ENCODE assay signal across 8 cellular contexts in the genomic region with DNA sequence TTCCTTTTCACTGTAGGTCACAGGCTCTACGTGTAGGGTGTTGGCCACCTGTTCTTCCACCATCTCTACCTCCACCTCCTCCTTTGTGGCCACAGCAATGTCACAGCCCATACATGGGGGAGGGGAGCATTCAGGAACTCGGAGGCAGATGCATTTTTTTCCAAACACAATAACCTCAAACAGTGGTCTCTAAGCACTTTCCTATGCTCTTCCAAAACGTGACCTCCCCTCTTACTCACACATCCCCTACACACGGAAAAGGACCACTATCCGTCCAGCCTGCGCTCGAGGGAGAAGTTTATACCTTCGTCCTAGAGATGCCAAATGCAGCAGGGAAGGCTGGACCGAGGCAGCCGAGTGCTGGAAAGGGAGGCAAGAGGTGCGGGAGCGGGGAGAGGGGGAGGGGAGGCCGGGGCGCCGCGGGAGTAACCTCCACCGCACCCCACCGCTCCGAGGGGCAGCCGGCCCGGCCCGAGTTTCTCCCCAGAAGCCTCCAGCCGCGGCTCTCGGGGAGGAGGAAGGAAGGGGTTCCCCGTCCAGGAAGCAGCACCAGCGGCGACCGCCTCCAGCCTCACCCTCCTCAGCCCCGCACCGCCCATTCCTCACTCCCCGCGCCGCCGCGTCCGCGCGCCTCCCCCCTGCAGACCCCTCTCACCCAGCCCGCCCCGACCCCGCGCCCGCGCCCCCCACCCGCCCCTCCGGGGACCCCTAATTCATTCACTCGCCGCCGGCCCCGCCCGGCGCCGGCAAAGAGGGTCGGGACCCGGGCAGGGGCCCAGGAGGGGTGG. TPM values are rescaled to one million over a fixed set of nuclear protein-coding genes. Genes with fewer than 3 reads are reported as not detected.
DNase-seq lines count a peak whose midpoint lies in the region; ATAC-seq and TF ChIP-seq lines count a peak whose summit lies in the region.

No MANE protein-coding gene starts in this region.

- H3K9me3 Mint-ChIP-seq in activated T-helper 17 cell treated with anti-CD3 and anti-CD28 coated beads, Interleukin-2, amount 50 U/mL, for 72 hours: no peaks in the 10 kb centered on the region
- peaks cover 4% of the 10 kb centered on the region for H3K9me3 Mint-ChIP-seq in nephron progenitor cell

- peaks cover 43% of the 10 kb centered on the region for H4K20me1 ChIP-seq in OCI-LY3 (ENCODE audit: insufficient read depth, low read length)

- TF ChIP-seq POLR2A in testis (IDR thresholded peaks at IDR 0.05): no peak

- H3K36me3 ChIP-seq in OCI-LY3 (replicated peaks; ENCODE audit: low read depth, low read length): peaks cover 15% of the 10 kb centered on the region
- H3K36me3 ChIP-seq in testis (ENCODE audit: low read depth, missing control alignments): no peaks in the 10 kb centered on the region

- H3K4me3 ChIP-seq in OCI-LY3 (ENCODE audit: low read length): peak overlapping the region; percentile 98
- peak overlapping the region; percentile 95 for H3K4me3 ChIP-seq in fibroblast of the aortic adventitia (ENCODE audit: low read depth, low read length)
- H3K4me3 ChIP-seq in testis: peak overlapping the region; percentile 98 to 100

- no peaks in the 10 kb centered on the region for H3K9me3 ChIP-seq in OCI-LY3 (ENCODE audit: insufficient read depth, low read length)
- H3K9me3 ChIP-seq in testis: no peaks in the 10 kb centered on the region

- H3K27me3 Mint-ChIP-seq in activated T-helper 17 cell treated with anti-CD3 and anti-CD28 coated beads, Interleukin-2, amount 50 U/mL, for 72 hours: no peaks in the 10 kb centered on the region
- peaks cover 5% of the 10 kb centered on the region for H3K27me3 Mint-ChIP-seq in nephron progenitor cell (ENCODE audit: low read depth, poor library complexity)

- WGBS in testis, 2 donors: 0 to 1% methylated on average over 19 to 38 of the region's 56 CpGs

- intact Hi-C loops in testis (cut with DNase I; ENCODE audit: low total_unique reads): no loop called here

- peak overlapping the region; percentile 58 for H3K27ac ChIP-seq in OCI-LY3 (ENCODE audit: low read length)
- H3K27ac ChIP-seq in testis: peak overlapping the region; percentile 96 to 98

- H3K4me2 ChIP-seq in OCI-LY3 (ENCODE audit: low read length): peak overlapping the region; percentile 81

- H3K79me2 ChIP-seq in OCI-LY3 (ENCODE audit: low read length): peaks cover 51% of the 10 kb centered on the region

- H3K27me3 ChIP-seq in OCI-LY3 (ENCODE audit: low read depth, low read length) (no peaks in the 10 kb centered on the region), testis (no peaks in the 10 kb centered on the region)

- DNase-seq in NK-92 treated with Interleukin-12 subunit alpha and Interleukin-12 subunit beta, amount 100 ng/mL, for 24 hours (lab: John Stamatoyannopoulos, UW): peak; percentile 33
- DNase-seq in NK-92 (lab: John Stamatoyannopoulos, UW; ENCODE audit: unreplicated experiment) (no peak), fibroblast of the aortic adventitia (ENCODE audit: low read depth) (no peak), nephron progenitor cell (peak; percentile 69), testis (peak; percentile 46)

- peak overlapping the region; percentile 87 for H3K4me3 Mint-ChIP-seq in activated T-helper 17 cell treated with anti-CD3 and anti-CD28 coated beads, Interleukin-2, amount 50 U/mL, for 72 hours
- H3K4me3 Mint-ChIP-seq in nephron progenitor cell: peak overlapping the region; percentile 94

- no peak for TF ChIP-seq CTCF in OCI-LY3 (IDR thresholded peaks at IDR 0.05; ENCODE audit: low read depth, low read length)
- no peak for TF ChIP-seq CTCF in fibroblast of the aortic adventitia (IDR thresholded peaks at IDR 0.05; ENCODE audit: insufficient read depth, low read length)
- TF ChIP-seq CTCF in nephron progenitor cell (IDR thresholded peaks at IDR 0.05): no peak
- no peak for TF ChIP-seq CTCF in testis (IDR thresholded peaks at IDR 0.05)

- H3K9ac ChIP-seq in OCI-LY3 (ENCODE audit: low read length): peak overlapping the region; percentile 97

- no peak overlapping the region for H2AFZ ChIP-seq in OCI-LY3 (ENCODE audit: low read depth, low read length)

- peaks cover 10% of the 10 kb centered on the region for H3K4me1 Mint-ChIP-seq in activated T-helper 17 cell treated with anti-CD3 and anti-CD28 coated beads, Interleukin-2, amount 50 U/mL, for 72 hours
- H3K4me1 Mint-ChIP-seq in nephron progenitor cell: peaks cover 43% of the 10 kb centered on the region

- H3K36me3 Mint-ChIP-seq in activated T-helper 17 cell treated with anti-CD3 and anti-CD28 coated beads, Interleukin-2, amount 50 U/mL, for 72 hours (ENCODE audit: low read depth): peaks cover 23% of the 10 kb centered on the region
- peaks cover 27% of the 10 kb centered on the region for H3K36me3 Mint-ChIP-seq in nephron progenitor cell (ENCODE audit: low read depth)

- peak overlapping the region; percentile 84 for H3K27ac Mint-ChIP-seq in activated T-helper 17 cell treated with anti-CD3 and anti-CD28 coated beads, Interleukin-2, amount 50 U/mL, for 72 hours
- peak overlapping the region; percentile 93 for H3K27ac Mint-ChIP-seq in nephron progenitor cell

- peaks cover 41% of the 10 kb centered on the region for H3K4me1 ChIP-seq in OCI-LY3 (ENCODE audit: low read length)
- peaks cover 11% of the 10 kb centered on the region for H3K4me1 ChIP-seq in testis

- peak; percentile 34 for ATAC-seq in HG03066 (IDR thresholded peaks at IDR 0.05; ENCODE audit: low read depth, unreplicated experiment)
- ATAC-seq in activated T-helper 17 cell treated with anti-CD3 and anti-CD28 coated beads, Interleukin-2, amount 50 U/mL, for 72 hours (replicated peaks): peak; percentile 71

RNA-seq across cellular contexts. Expression of a gene that starts 0.6 kb away (rescaled TPM):
- total RNA-seq in activated T-helper 17 cell treated with anti-CD3 and anti-CD28 coated beads, Interleukin-2, amount 50 U/mL, for 72 hours: 10 to 100 TPM; 11.7 to 14.6 TPM
- total RNA-seq in fibroblast of the aortic adventitia (ENCODE audit: low replicate concordance) (9.2 and 18.6 TPM in 2 replicates), testis (10 to 100 TPM; 20.3 to 22.1 TPM)
- polyA plus RNA-seq in testis (ENCODE audit: insufficient read depth, low read depth, low replicate concordance): 13.3 TPM

RNA-seq across cellular contexts. Expression of a gene that starts 55.1 kb away (rescaled TPM):
- 10 to 100 TPM; 11.2 to 11.8 TPM for total RNA-seq in activated T-helper 17 cell treated with anti-CD3 and anti-CD28 coated beads, Interleukin-2, amount 50 U/mL, for 72 hours
- total RNA-seq in fibroblast of the aortic adventitia (ENCODE audit: low replicate concordance) (20.6 and 41.7 TPM in 2 replicates), testis (10 to 100 TPM; 47.6 to 63.3 TPM)
- 84.9 TPM for polyA plus RNA-seq in testis (ENCODE audit: insufficient read depth, low read depth, low replicate concordance)

RNA-seq across cellular contexts. Expression of a gene that starts 55.2 kb away (rescaled TPM):
- under 1 TPM in 1 of 2 donors, not detected in 1; 0.09 TPM for total RNA-seq in activated T-helper 17 cell treated with anti-CD3 and anti-CD28 coated beads, Interleukin-2, amount 50 U/mL, for 72 hours
- 0.18 and 4.2 TPM in 2 replicates for total RNA-seq in fibroblast of the aortic adventitia (ENCODE audit: low replicate concordance)
- 10 to 100 TPM; 10.1 to 21.0 TPM for total RNA-seq in testis
- polyA plus RNA-seq in testis (ENCODE audit: insufficient read depth, low read depth, low replicate concordance): 22.6 TPM

Comparison
In these comparisons a context has a peak if more than half of its experiments do, and no peak if none do; other contexts are left out.
1. DNase-seq: peak in NK-92 treated with Interleukin-12 subunit alpha and Interleukin-12 subunit beta, amount 100 ng/mL, for 24 hours (single experiment), nephron progenitor cell (single experiment) and testis (single experiment); none in NK-92 (single experiment) and fibroblast of the aortic adventitia (single experiment).
2. Peak in every context shown above with its lines, with median percentiles within 50 percentile points of each other: H3K4me3 ChIP-seq.